In the genomic region with DNA sequence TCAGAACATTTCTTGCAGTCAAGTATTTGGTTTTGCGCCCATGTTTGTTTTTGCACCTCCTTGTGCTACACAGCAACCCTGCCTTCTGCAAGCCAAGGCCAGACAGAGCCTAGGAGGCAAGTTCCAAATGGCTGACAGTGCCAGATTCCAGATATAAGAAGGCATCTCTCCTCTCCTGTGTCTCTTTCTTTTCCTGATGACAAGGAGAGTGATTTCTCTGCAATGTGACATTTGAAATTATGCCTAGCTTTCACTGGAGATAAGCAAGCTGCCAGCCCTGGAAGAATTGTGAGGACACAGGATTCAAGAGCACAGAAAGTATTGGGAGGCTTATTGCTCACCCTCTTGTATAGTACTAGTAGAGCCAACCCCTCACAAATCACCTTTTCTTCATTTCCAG, we compare ENCODE assay signal across 29 cellular contexts.
DNase-seq lines count a peak whose midpoint lies in the region; ATAC-seq and TF ChIP-seq lines count a peak whose summit lies in the region.
"Had no signal": no experiment of that assay in that cellular context is flagged by ENCODE, and none has a peak within 500 bp of the region (broad histone marks: within the 10 kb centered on the region; RNA-seq: fewer than 3 reads in every experiment).

No MANE protein-coding gene starts in this region.

- no peak overlapping the region for H3K4me3 Mint-ChIP-seq in activated naive CD4-positive, alpha-beta T cell treated with anti-CD3 and anti-CD28 coated beads for 36 hours
- H3K4me3 Mint-ChIP-seq: activated naive CD8-positive, alpha-beta T cell; activated T-helper 17 cell treated with anti-CD3 and anti-CD28 coated beads, Interleukin-2, amount 50 U/mL, for 72 hours; H9; neural progenitor cell; stimulated activated naive CD8-positive, alpha-beta T cell treated with anti-CD3 and anti-CD28 coated beads, Interleukin-15, amount 100 ng/mL, for 72 hours; WTC11 had no signal

- CTCF ChIA-PET in activated naive CD4-positive, alpha-beta T cell treated with anti-CD3 and anti-CD28 coated beads for 36 hours (lab: Charles Lee) = no interaction called here

- H3K23ac ChIP-seq in mesenchymal stem cell (ENCODE audit: low read length in 2 of 2) = no peak overlapping the region

- no peaks in the 10 kb centered on the region for H3K27me3 Mint-ChIP-seq in activated naive CD4-positive, alpha-beta T cell treated with anti-CD3 and anti-CD28 coated beads for 36 hours (ENCODE audit: low read depth)
- H3K27me3 Mint-ChIP-seq: activated T-helper 17 cell treated with anti-CD3 and anti-CD28 coated beads, Interleukin-2, amount 50 U/mL, for 72 hours; stimulated activated naive CD8-positive, alpha-beta T cell treated with anti-CD3 and anti-CD28 coated beads, Interleukin-15, amount 100 ng/mL, for 72 hours had no signal

- peak overlapping the region; percentile 23 for H3K27ac ChIP-seq in cardiac muscle cell
- H3K27ac ChIP-seq in mesenchymal stem cell (ENCODE audit: low read length, poor library complexity, severe bottlenecking) = no peak overlapping the region
- peak overlapping the region; percentile 38 to 57 (median 44) for H3K27ac ChIP-seq in thyroid gland
- H3K27ac ChIP-seq: BLaER1, dorsolateral prefrontal cortex, neural progenitor cell, psoas muscle had no signal

- H2AFZ ChIP-seq in mesenchymal stem cell (ENCODE audit: low read depth, low read length) = no peak overlapping the region
- H2AFZ ChIP-seq: neural progenitor cell had no signal

- H3K9me3 Mint-ChIP-seq in activated naive CD4-positive, alpha-beta T cell treated with anti-CD3 and anti-CD28 coated beads for 36 hours = peaks cover 2% of the 10 kb centered on the region
- H3K9me3 Mint-ChIP-seq: activated T-helper 17 cell treated with anti-CD3 and anti-CD28 coated beads, Interleukin-2, amount 50 U/mL, for 72 hours had no signal

- peaks cover 8% of the 10 kb centered on the region for H3K4me1 ChIP-seq in adipocyte (ENCODE audit: control insufficient read depth, insufficient read depth, low read length)
- peaks cover 12% of the 10 kb centered on the region for H3K4me1 ChIP-seq in cardiac muscle cell (ENCODE audit: low read depth)
- no peaks in the 10 kb centered on the region for H3K4me1 ChIP-seq in mesenchymal stem cell (ENCODE audit: control insufficient read depth, insufficient read depth, low read depth, low read length)
- H3K4me1 ChIP-seq in thyroid gland = peaks cover 13 to 14% of the 10 kb centered on the region in 2 donors
- H3K4me1 ChIP-seq: BLaER1, neural progenitor cell, psoas muscle had no signal

- H2AK5ac ChIP-seq in mesenchymal stem cell (ENCODE audit: low read length, severe bottlenecking) = no peak overlapping the region

- no peak overlapping the region for H2BK12ac ChIP-seq in mesenchymal stem cell (ENCODE audit: low read length in 2 of 2)

- no peaks in the 10 kb centered on the region for H3K4me1 Mint-ChIP-seq in activated naive CD4-positive, alpha-beta T cell treated with anti-CD3 and anti-CD28 coated beads for 36 hours (ENCODE audit: low read depth)
- H3K4me1 Mint-ChIP-seq: activated T-helper 17 cell treated with anti-CD3 and anti-CD28 coated beads, Interleukin-2, amount 50 U/mL, for 72 hours; stimulated activated naive CD8-positive, alpha-beta T cell treated with anti-CD3 and anti-CD28 coated beads, Interleukin-15, amount 100 ng/mL, for 72 hours had no signal

- no peak overlapping the region for H3K4ac ChIP-seq in mesenchymal stem cell (ENCODE audit: low read depth in 1 of 2, low read length in 2 of 2)

- H3K27ac Mint-ChIP-seq in activated naive CD4-positive, alpha-beta T cell treated with anti-CD3 and anti-CD28 coated beads for 36 hours = no peak overlapping the region
- H3K27ac Mint-ChIP-seq: activated naive CD8-positive, alpha-beta T cell; activated T-helper 17 cell treated with anti-CD3 and anti-CD28 coated beads, Interleukin-2, amount 50 U/mL, for 72 hours; H9; neural progenitor cell; stimulated activated naive CD8-positive, alpha-beta T cell treated with anti-CD3 and anti-CD28 coated beads, Interleukin-15, amount 100 ng/mL, for 72 hours; WTC11 had no signal

- peak overlapping the region; percentile 46 to 67 for H3K18ac ChIP-seq in mesenchymal stem cell (ENCODE audit: low read depth in 1 of 2, low read length in 2 of 2)

- H3K9ac ChIP-seq in adipocyte (ENCODE audit: low read length) (no peak overlapping the region), mesenchymal stem cell (ENCODE audit: low read length) (no peak overlapping the region)
- H3K9ac ChIP-seq: BLaER1, neural progenitor cell had no signal

- no peak overlapping the region for H3K4me2 ChIP-seq in mesenchymal stem cell (ENCODE audit: low read length, poor library complexity, severe bottlenecking)
- H3K4me2 ChIP-seq: BLaER1, neural progenitor cell had no signal

- intact Hi-C loops in thyroid gland (cut with DNase I) = no loop called here
- intact Hi-C loops in activated naive CD4-positive, alpha-beta T cell treated with anti-CD3 and anti-CD28 coated beads for 36 hours (cut with micrococcal nuclease) = no loop called here

- no peak for ATAC-seq in GM18868 (IDR thresholded peaks at IDR 0.05; ENCODE audit: unreplicated experiment)
- ATAC-seq in GM19023 (IDR thresholded peaks at IDR 0.05; ENCODE audit: unreplicated experiment) = no peak
- ATAC-seq in GM21360 (IDR thresholded peaks at IDR 0.05; ENCODE audit: unreplicated experiment) = no peak
- ATAC-seq: activated T-helper 17 cell treated with anti-CD3 and anti-CD28 coated beads, Interleukin-2, amount 50 U/mL, for 72 hours; psoas muscle; stimulated activated naive CD8-positive, alpha-beta T cell treated with anti-CD3 and anti-CD28 coated beads, Interleukin-15, amount 100 ng/mL, for 72 hours; WTC11 had no signal

- H3K79me1 ChIP-seq in mesenchymal stem cell (replicated peaks; ENCODE audit: low read length, poor library complexity, severe bottlenecking) = no peaks in the 10 kb centered on the region

- WGBS in mesenchymal stem cell = 96% methylated on average over 1 of the region's 1 CpG
- WGBS in thyroid gland, 2 donors = 22 to 24% methylated on average over 1 of the region's 1 CpG

- TF ChIP-seq CTCF in cardiac muscle cell (IDR thresholded peaks at IDR 0.05; ENCODE audit: low read depth, low read length) = no peak
- TF ChIP-seq CTCF in thyroid gland (IDR thresholded peaks at IDR 0.05) = no peak

- H3K27me3 ChIP-seq in adipocyte (replicated peaks; ENCODE audit: control insufficient read depth, insufficient read depth, low read length) = no peaks in the 10 kb centered on the region
- no peaks in the 10 kb centered on the region for H3K27me3 ChIP-seq in cardiac muscle cell
- no peaks in the 10 kb centered on the region for H3K27me3 ChIP-seq in mesenchymal stem cell (ENCODE audit: control insufficient read depth in 1 of 2, insufficient read depth in 1 of 2, low read length in 2 of 2)
- H3K27me3 ChIP-seq in thyroid gland = no peaks in the 10 kb centered on the region
- H3K27me3 ChIP-seq: BLaER1, neural progenitor cell had no signal

- no peak overlapping the region for H3K14ac ChIP-seq in mesenchymal stem cell (ENCODE audit: low read length in 2 of 2)

- H3K36me3 Mint-ChIP-seq in activated naive CD4-positive, alpha-beta T cell treated with anti-CD3 and anti-CD28 coated beads for 36 hours (ENCODE audit: low read depth) = no peaks in the 10 kb centered on the region
- H3K36me3 Mint-ChIP-seq: activated naive CD8-positive, alpha-beta T cell; neural progenitor cell; WTC11 had no signal

- no peak overlapping the region for H2BK15ac ChIP-seq in mesenchymal stem cell (ENCODE audit: low read depth, poor library complexity, severe bottlenecking)

- no peak overlapping the region for H4K91ac ChIP-seq in mesenchymal stem cell (ENCODE audit: low read length)

- H3K36me3 ChIP-seq in adipocyte (ENCODE audit: control insufficient read depth, insufficient read depth, low read length, severe bottlenecking) = no peaks in the 10 kb centered on the region
- no peaks in the 10 kb centered on the region for H3K36me3 ChIP-seq in cardiac muscle cell
- H3K36me3 ChIP-seq in mesenchymal stem cell (ENCODE audit: control insufficient read depth in 1 of 2, insufficient read depth in 2 of 2, low read depth in 1 of 2, low read length in 2 of 2) = no peaks in the 10 kb centered on the region
- no peaks in the 10 kb centered on the region for H3K36me3 ChIP-seq in thyroid gland
- H3K36me3 ChIP-seq: BLaER1, neural progenitor cell had no signal

- H3K4me3 ChIP-seq in adipocyte (ENCODE audit: low read length) (no peak overlapping the region), cardiac muscle cell (no peak overlapping the region), mesenchymal stem cell (ENCODE audit: insufficient read depth in 1 of 2, low read depth in 1 of 2, low read length in 2 of 2) (no peak overlapping the region), thyroid gland (replicated peaks in 1 of 3) (no peak overlapping the region)
- H3K4me3 ChIP-seq: BLaER1, dorsolateral prefrontal cortex, neural progenitor cell, psoas muscle, skin epidermis had no signal

- no peak for TF ChIP-seq POLR2A in thyroid gland (IDR thresholded peaks at IDR 0.05)

- H2BK120ac ChIP-seq in mesenchymal stem cell (ENCODE audit: low read depth, low read length) = no peak overlapping the region

- peaks cover 4% of the 10 kb centered on the region for H3K9me3 ChIP-seq in adipocyte (ENCODE audit: control insufficient read depth, low read length)
- H3K9me3 ChIP-seq in cardiac muscle cell (ENCODE audit: low read depth) = no peaks in the 10 kb centered on the region
- peaks cover 6% of the 10 kb centered on the region for H3K9me3 ChIP-seq in mesenchymal stem cell (ENCODE audit: control insufficient read depth, low read length)
- H3K9me3 ChIP-seq in thyroid gland = no peaks in the 10 kb centered on the region
- H3K9me3 ChIP-seq: BLaER1 had no signal

- H2BK5ac ChIP-seq in mesenchymal stem cell (ENCODE audit: low read depth, low read length, poor library complexity, severe bottlenecking) = no peak overlapping the region

- peak; percentile 16 for DNase-seq in adipocyte (ENCODE audit: low read depth)
- DNase-seq in cardiac muscle cell (ENCODE audit: low read depth in 1 of 2, low spot score in 1 of 2) = peak; percentile 21 to 42
- no peak for DNase-seq in mesenchymal stem cell
- peak; percentile 72 to 77 for DNase-seq in thyroid gland
- no peak for DNase-seq in activated naive CD4-positive, alpha-beta T cell treated with anti-CD3 and anti-CD28 coated beads for 36 hours
- DNase-seq: ACHN; activated CD4-positive, alpha-beta T cell treated with anti-CD3 and anti-CD28 coated beads, Interleukin-2, amount 50 U/mL, for 48 hours; activated CD8-positive, alpha-beta memory T cell treated with anti-CD3 and anti-CD28 coated beads, Interleukin-2, amount 50 U/mL, for 4 hours; cerebellar nuclear complex; DMS153; dorsolateral prefrontal cortex; H9; mammary epithelial cell; NCI-H1092 treated with DMSO at 0.1 percent for 48 hours; NCI-H187; NCI-H2171 treated with DMSO at 0.1 percent for 48 hours; NCI-H524 treated with DMSO at 0.1 percent for 48 hours; psoas muscle; stimulated activated CD8-positive, alpha-beta memory T cell treated with anti-CD3 and anti-CD28 coated beads, Interleukin-4, amount 100 ng/mL, for 48 hours; stimulated activated naive CD8-positive, alpha-beta T cell treated with anti-CD3 and anti-CD28 coated beads, Interleukin-15, amount 100 ng/mL, for 72 hours had no signal

- H4K8ac ChIP-seq in mesenchymal stem cell (ENCODE audit: low read length) = no peak overlapping the region

Comparison
In these comparisons a context has a peak if more than half of its experiments do, and no peak if none do; other contexts are left out.
1. DNase-seq: peak in adipocyte (single experiment), cardiac muscle cell (2 of 2) and thyroid gland (2 of 2); none in mesenchymal stem cell (single experiment) and activated naive CD4-positive, alpha-beta T cell treated with anti-CD3 and anti-CD28 coated beads for 36 hours (single experiment).